10 cellular contexts compared by ENCODE assay signal in genomic region chr2:19021100-19021476, GRCh38.
DNase-seq lines count a peak whose midpoint lies in the region; ATAC-seq and TF ChIP-seq lines count a peak whose summit lies in the region.
"Had no signal": no experiment of that assay in that cellular context is flagged by ENCODE, and none has a peak within 500 bp of the region (broad histone marks: within the 10 kb centered on the region; RNA-seq: fewer than 3 reads in every experiment).

No MANE protein-coding gene starts in this region.

- POLR2A ChIA-PET in AG04449 (lab: Yijun Ruan, JAX) = interaction anchor here (1.3 kb wide), 1 partner anchor 103 kb away, joined by 4 read pairs; no protein-coding TSS in a partner anchor

- H3K27ac Mint-ChIP-seq in endodermal cell = no peak overlapping the region
- H3K27ac Mint-ChIP-seq in activated T-cell treated with anti-CD3 and anti-CD28 coated beads, Interleukin-2, amount 50 U/mL, for 24 hours = no peak overlapping the region

- no peaks in the 10 kb centered on the region for H3K27me3 Mint-ChIP-seq in endodermal cell (ENCODE audit: insufficient read depth)
- no peaks in the 10 kb centered on the region for H3K27me3 Mint-ChIP-seq in activated T-cell treated with anti-CD3 and anti-CD28 coated beads, Interleukin-2, amount 50 U/mL, for 24 hours

- H3K9me3 ChIP-seq in endodermal cell (ENCODE audit: control insufficient read depth, low read length) (no peaks in the 10 kb centered on the region), lower lobe of right lung (no peaks in the 10 kb centered on the region), BE2C (no peaks in the 10 kb centered on the region)

- intact Hi-C loops in lower lobe of right lung (cut with DNase I) = no loop called here

- H3K4me1 Mint-ChIP-seq in endodermal cell = peaks cover 2% of the 10 kb centered on the region
- no peaks in the 10 kb centered on the region for H3K4me1 Mint-ChIP-seq in activated T-cell treated with anti-CD3 and anti-CD28 coated beads, Interleukin-2, amount 50 U/mL, for 24 hours (ENCODE audit: low read depth)

- DNase-seq in AG04449 (ENCODE audit: low read depth, low spot score) = peak; percentile 78
- peak; percentile 91 for DNase-seq in LHCN-M2 (ENCODE audit: low read depth)
- DNase-seq in endodermal cell = no peak
- no peak for DNase-seq in lower lobe of right lung
- no peak for DNase-seq in activated T-cell treated with anti-CD3 and anti-CD28 coated beads, Interleukin-2, amount 50 U/mL, for 24 hours
- no peak for DNase-seq in T-helper 9 cell
- no peak for DNase-seq in BE2C
- DNase-seq: C1 segment of cervical spinal cord, NCI-H69 had no signal

- CTCF ChIA-PET in AG04449 (lab: Yijun Ruan, JAX) = interaction anchor here (1.1 to 1.5 kb wide), 3 partner anchors 17 to 501 kb away, joined by 3 to 4 read pairs (median 3); no protein-coding TSS in a partner anchor

- no peaks in the 10 kb centered on the region for H3K9me3 Mint-ChIP-seq in endodermal cell
- H3K9me3 Mint-ChIP-seq in activated T-cell treated with anti-CD3 and anti-CD28 coated beads, Interleukin-2, amount 50 U/mL, for 24 hours = peaks cover 3% of the 10 kb centered on the region

- H3K27ac ChIP-seq in endodermal cell (ENCODE audit: low read depth, low read length) (peak overlapping the region; percentile 38), lower lobe of right lung (no peak overlapping the region)

- WGBS in endodermal cell (ENCODE audit: insufficient coverage in 1 of 2, insufficient read length in 1 of 2), 2 experiments = 83 to 87% methylated on average over 4 of the region's 4 CpGs

- no peak overlapping the region for H3K9ac ChIP-seq in endodermal cell (ENCODE audit: extremely low read depth, low read length, poor library complexity, severe bottlenecking)

- peak overlapping the region; percentile 4; the same call in 1 of the 2 replicates for H3K4me3 ChIP-seq in AG04449 (ENCODE audit: low read depth, low read length)
- H3K4me3 ChIP-seq in endodermal cell (ENCODE audit: low read length) = no peak overlapping the region
- H3K4me3 ChIP-seq in lower lobe of right lung = no peak overlapping the region
- no peak overlapping the region for H3K4me3 ChIP-seq in BE2C (ENCODE audit: low read depth, low read length)

- H3K36me3 Mint-ChIP-seq in endodermal cell (ENCODE audit: low read depth) = no peaks in the 10 kb centered on the region
- no peaks in the 10 kb centered on the region for H3K36me3 Mint-ChIP-seq in activated T-cell treated with anti-CD3 and anti-CD28 coated beads, Interleukin-2, amount 50 U/mL, for 24 hours (ENCODE audit: low read depth)

- TF ChIP-seq CTCF in AG04449 (IDR thresholded peaks at IDR 0.05; ENCODE audit: insufficient read depth, low read length, missing control alignments) (no peak), endodermal cell (conservative IDR thresholded peaks at IDR 0.05) (no peak), lower lobe of right lung (IDR thresholded peaks at IDR 0.05) (no peak), BE2C (IDR thresholded peaks at IDR 0.05; ENCODE audit: low read depth, low read length) (no peak)

- no peaks in the 10 kb centered on the region for H3K27me3 ChIP-seq in endodermal cell (ENCODE audit: control insufficient read depth, insufficient read depth, low read length, poor library complexity, severe bottlenecking)
- no peaks in the 10 kb centered on the region for H3K27me3 ChIP-seq in lower lobe of right lung (ENCODE audit: low read depth)
- no peaks in the 10 kb centered on the region for H3K27me3 ChIP-seq in BE2C

- H3K36me3 ChIP-seq in endodermal cell (ENCODE audit: control insufficient read depth, insufficient read depth, low read length) (no peaks in the 10 kb centered on the region), lower lobe of right lung (no peaks in the 10 kb centered on the region), BE2C (no peaks in the 10 kb centered on the region)

- H3K4me3 Mint-ChIP-seq in endodermal cell = no peak overlapping the region
- H3K4me3 Mint-ChIP-seq in activated T-cell treated with anti-CD3 and anti-CD28 coated beads, Interleukin-2, amount 50 U/mL, for 24 hours = no peak overlapping the region

- no peaks in the 10 kb centered on the region for H3K4me1 ChIP-seq in endodermal cell (ENCODE audit: control insufficient read depth, insufficient read depth, low read length)
- no peaks in the 10 kb centered on the region for H3K4me1 ChIP-seq in lower lobe of right lung
- no peaks in the 10 kb centered on the region for H3K4me1 ChIP-seq in BE2C

- ATAC-seq in lower lobe of right lung = peak; percentile 70 to 88
- no peak for ATAC-seq in HG02870 (IDR thresholded peaks at IDR 0.05; ENCODE audit: unreplicated experiment)

Comparison
In these comparisons a context has a peak if more than half of its experiments do, and no peak if none do; other contexts are left out.
1. DNase-seq: peak in AG04449 (single experiment) and LHCN-M2 (single experiment); none in endodermal cell (single experiment), lower lobe of right lung (single experiment), activated T-cell treated with anti-CD3 and anti-CD28 coated beads, Interleukin-2, amount 50 U/mL, for 24 hours (single experiment), T-helper 9 cell (single experiment) and BE2C (single experiment).